ENCODE assay signal across 21 cellular contexts in the genomic region with DNA sequence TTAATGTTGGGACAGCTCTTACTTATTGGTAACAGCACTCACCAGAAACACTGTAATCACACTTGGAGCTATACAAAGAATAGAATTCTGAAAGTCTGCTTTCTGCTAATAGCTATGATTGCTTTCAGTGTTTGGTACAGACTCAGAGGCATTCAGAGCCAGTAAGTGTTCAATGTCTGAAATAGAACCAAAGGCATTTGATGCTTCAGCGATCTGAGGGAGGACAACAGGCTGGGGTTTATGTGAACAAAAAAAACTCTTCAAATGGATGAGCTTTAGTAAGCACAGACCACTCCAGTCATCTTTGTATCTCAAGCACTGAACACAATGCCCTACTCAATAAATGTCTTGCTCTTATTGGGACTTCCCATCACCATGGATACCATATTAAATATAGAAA.
"Had no signal": no experiment of that assay in that cellular context is flagged by ENCODE, and none has a peak within 500 bp of the region (broad histone marks: within the 10 kb centered on the region; RNA-seq: fewer than 3 reads in every experiment).

No MANE protein-coding gene starts in this region.

- H3K9me3 Mint-ChIP-seq: naive B cell, nephron progenitor cell had no signal

- H3K4me3 ChIP-seq: esophagus muscularis mucosa, gastrocnemius medialis, lung, pancreas, prostate gland, stomach had no signal

- H3K4me1 ChIP-seq: esophagus muscularis mucosa, gastrocnemius medialis, pancreas, prostate gland, stomach had no signal

- H3K27ac Mint-ChIP-seq: immature natural killer cell, naive B cell, nephron progenitor cell had no signal

- H3K36me3 ChIP-seq: esophagus muscularis mucosa, gastrocnemius medialis, pancreas, prostate gland, stomach had no signal

- H3K27ac ChIP-seq: epithelial cell of prostate, esophagus muscularis mucosa, gastrocnemius medialis, pancreas, prostate gland, stomach had no signal

- H3K4me1 Mint-ChIP-seq: immature natural killer cell, naive B cell, nephron progenitor cell had no signal

- H3K9me3 ChIP-seq: esophagus muscularis mucosa, gastrocnemius medialis, pancreas, prostate gland, stomach had no signal

- H3K4me3 Mint-ChIP-seq: immature natural killer cell, naive B cell, nephron progenitor cell had no signal

- H3K27me3 Mint-ChIP-seq: naive B cell had no signal

- H3K27me3 ChIP-seq: esophagus muscularis mucosa, gastrocnemius medialis, pancreas, stomach had no signal

- ATAC-seq: gastrocnemius medialis, left cardiac atrium, left ventricle myocardium superior, pancreas, sciatic nerve had no signal

- DNase-seq: effector memory CD4-positive, alpha-beta T cell; gastrocnemius medialis; immature natural killer cell; kidney; left cardiac atrium; left ventricle myocardium superior; mesendoderm; naive B cell; nephron progenitor cell; occipital lobe; pancreas; stimulated activated CD4-positive, alpha-beta T cell treated with anti-CD3 and anti-CD28 coated beads, Interleukin-2, amount 100 ng/mL, for 24 hours; stimulated activated CD4-positive, alpha-beta T cell treated with anti-CD3 and anti-CD28 coated beads, Interleukin-4, amount 100 ng/mL, for 4 hours; stimulated activated naive CD4-positive, alpha-beta T cell; stomach; trophoblast cell had no signal

- H3K36me3 Mint-ChIP-seq: immature natural killer cell, naive B cell had no signal
